ENCODE assay signal across 8 cellular contexts in genomic region chr11:19712281-19713220, GRCh38. TPM values are rescaled to one million over a fixed set of nuclear protein-coding genes. Genes with fewer than 3 reads are reported as not detected.
DNase-seq lines count a peak whose midpoint lies in the region; ATAC-seq and TF ChIP-seq lines count a peak whose summit lies in the region.

Gene NAV2 (plus strand): TSS chr11:19712837. CDS start chr11:19713696, 859 bp downstream.

- H2AFZ ChIP-seq in mesenchymal stem cell (ENCODE audit: low read depth, low read length), result peak within 1 kb of the TSS; percentile 67

- peak within 1 kb of the TSS in 1 of 2 experiments; percentile 34 for H3K4ac ChIP-seq in mesenchymal stem cell (ENCODE audit: low read depth in 1 of 2, low read length in 2 of 2)

- peaks cover 0 to 22% (median 11%) of the 10 kb centered on the region in 7 donors for H3K9me3 Mint-ChIP-seq in CD14-positive monocyte
- no peaks in the 10 kb centered on the region for H3K9me3 Mint-ChIP-seq in activated CD8-positive, alpha-beta memory T cell treated with anti-CD3 and anti-CD28 coated beads, Interleukin-2, amount 10 ng/mL, durations not matched to agents 7 days and 5 days (ENCODE audit: low read depth)

- H3K79me1 ChIP-seq in mesenchymal stem cell (replicated peaks; ENCODE audit: low read length, poor library complexity, severe bottlenecking), result peaks cover 10% of the 10 kb centered on the region

- no peak within 1 kb of the TSS for H3K14ac ChIP-seq in mesenchymal stem cell (ENCODE audit: low read length in 2 of 2)

- H2BK120ac ChIP-seq in mesenchymal stem cell (ENCODE audit: low read depth, low read length), result peak within 1 kb of the TSS; percentile 64

- ATAC-seq in GM19438 (IDR thresholded peaks at IDR 0.05; ENCODE audit: low read depth, unreplicated experiment) (peak; percentile 95), HG03565 (IDR thresholded peaks at IDR 0.05; ENCODE audit: unreplicated experiment) (peak; percentile 99)
- peak; percentile 100 for ATAC-seq in activated CD8-positive, alpha-beta memory T cell treated with anti-CD3 and anti-CD28 coated beads, Interleukin-2, amount 10 ng/mL, durations not matched to agents 7 days and 5 days

- intact Hi-C loops in CD14-positive monocyte (cut with micrococcal nuclease), result no loop called here

- TF ChIP-seq CTCF in CD14-positive monocyte (IDR thresholded peaks at IDR 0.05), result no peak

- no peaks in the 10 kb centered on the region for H3K27me3 ChIP-seq in endocrine pancreas (ENCODE audit: control insufficient read depth, insufficient read depth, low read length)
- no peaks in the 10 kb centered on the region for H3K27me3 ChIP-seq in mesenchymal stem cell (ENCODE audit: control insufficient read depth in 1 of 2, insufficient read depth in 1 of 2, low read length in 2 of 2)

- H2AK5ac ChIP-seq in mesenchymal stem cell (ENCODE audit: low read length, severe bottlenecking), result no peak within 1 kb of the TSS

- peak within 1 kb of the TSS in 1 of 2 experiments; percentile 100 for H3K23ac ChIP-seq in mesenchymal stem cell (ENCODE audit: low read length in 2 of 2)

- under 1% methylated on average over 89 of the region's 91 CpGs for WGBS in mesenchymal stem cell

- peak within 1 kb of the TSS; percentile 25 for H4K91ac ChIP-seq in mesenchymal stem cell (ENCODE audit: low read length)

- H3K9ac ChIP-seq in endocrine pancreas (ENCODE audit: control insufficient read depth, insufficient read depth, low read length) (peak within 1 kb of the TSS; percentile 86), mesenchymal stem cell (ENCODE audit: low read length) (peak within 1 kb of the TSS; percentile 96)

- H3K4me1 ChIP-seq in endocrine pancreas (ENCODE audit: control insufficient read depth, insufficient read depth, low read length), result no peaks in the 10 kb centered on the region
- peaks cover 29% of the 10 kb centered on the region for H3K4me1 ChIP-seq in mesenchymal stem cell (ENCODE audit: control insufficient read depth, insufficient read depth, low read depth, low read length)

- peaks cover 31% of the 10 kb centered on the region for H3K4me1 Mint-ChIP-seq in CD14-positive monocyte
- H3K4me1 Mint-ChIP-seq in activated CD8-positive, alpha-beta memory T cell treated with anti-CD3 and anti-CD28 coated beads, Interleukin-2, amount 10 ng/mL, durations not matched to agents 7 days and 5 days, result peaks cover 23% of the 10 kb centered on the region

- H3K27ac ChIP-seq in mesenchymal stem cell (ENCODE audit: low read length, poor library complexity, severe bottlenecking), result peak within 1 kb of the TSS; percentile 89

- H2BK15ac ChIP-seq in mesenchymal stem cell (ENCODE audit: low read depth, poor library complexity, severe bottlenecking), result peak within 1 kb of the TSS; percentile 49

- peak within 1 kb of the TSS; percentile 78 to 87 for H3K18ac ChIP-seq in mesenchymal stem cell (ENCODE audit: low read depth in 1 of 2, low read length in 2 of 2)

- peak within 1 kb of the TSS; percentile 23 to 42 for H2BK12ac ChIP-seq in mesenchymal stem cell (ENCODE audit: low read length in 2 of 2)

- H4K8ac ChIP-seq in mesenchymal stem cell (ENCODE audit: low read length), result peak within 1 kb of the TSS; percentile 93

- H3K27ac Mint-ChIP-seq in CD14-positive monocyte, result peak within 1 kb of the TSS; percentile 67 to 91 (median 83)
- H3K27ac Mint-ChIP-seq in activated CD8-positive, alpha-beta memory T cell treated with anti-CD3 and anti-CD28 coated beads, Interleukin-2, amount 10 ng/mL, durations not matched to agents 7 days and 5 days, result peak within 1 kb of the TSS; percentile 88

- H3K4me3 ChIP-seq in endocrine pancreas (ENCODE audit: control insufficient read depth, insufficient read depth, low read length), result peak within 1 kb of the TSS; percentile 41
- peak within 1 kb of the TSS; percentile 71 to 93 for H3K4me3 ChIP-seq in mesenchymal stem cell (ENCODE audit: insufficient read depth in 1 of 2, low read depth in 1 of 2, low read length in 2 of 2)

- peak within 1 kb of the TSS; percentile 97 to 98 for H3K4me3 Mint-ChIP-seq in CD14-positive monocyte
- H3K4me3 Mint-ChIP-seq in activated CD8-positive, alpha-beta memory T cell treated with anti-CD3 and anti-CD28 coated beads, Interleukin-2, amount 10 ng/mL, durations not matched to agents 7 days and 5 days, result peak within 1 kb of the TSS; percentile 80

- H3K27me3 Mint-ChIP-seq in CD14-positive monocyte (ENCODE audit: low read depth in 3 of 3), result peaks cover 34 to 54% (median 41%) of the 10 kb centered on the region in 3 donors
- peaks cover 56% of the 10 kb centered on the region for H3K27me3 Mint-ChIP-seq in activated CD8-positive, alpha-beta memory T cell treated with anti-CD3 and anti-CD28 coated beads, Interleukin-2, amount 10 ng/mL, durations not matched to agents 7 days and 5 days

- CTCF ChIA-PET in activated CD8-positive, alpha-beta memory T cell treated with anti-CD3 and anti-CD28 coated beads, Interleukin-2, amount 10 ng/mL, durations not matched to agents 7 days and 5 days (lab: Charles Lee), result interaction anchor here (1.3 kb wide), 1 partner anchor 11 kb away, joined by 4 read pairs; no protein-coding TSS in a partner anchor

- H3K36me3 Mint-ChIP-seq in CD14-positive monocyte, result peaks cover 6 to 7% of the 10 kb centered on the region in 2 donors
- H3K36me3 Mint-ChIP-seq in activated CD8-positive, alpha-beta memory T cell treated with anti-CD3 and anti-CD28 coated beads, Interleukin-2, amount 10 ng/mL, durations not matched to agents 7 days and 5 days, result no peaks in the 10 kb centered on the region

- peak within 1 kb of the TSS; percentile 99 for H3K4me2 ChIP-seq in mesenchymal stem cell (ENCODE audit: low read length, poor library complexity, severe bottlenecking)

- H3K36me3 ChIP-seq in endocrine pancreas (ENCODE audit: control insufficient read depth, insufficient read depth, low read length), result no peaks in the 10 kb centered on the region
- peaks cover 0 to 4% of the 10 kb centered on the region in 2 experiments for H3K36me3 ChIP-seq in mesenchymal stem cell (ENCODE audit: control insufficient read depth in 1 of 2, insufficient read depth in 2 of 2, low read depth in 1 of 2, low read length in 2 of 2)

- no peaks in the 10 kb centered on the region for H3K9me3 ChIP-seq in endocrine pancreas (ENCODE audit: control insufficient read depth, low read length)
- H3K9me3 ChIP-seq in mesenchymal stem cell (ENCODE audit: control insufficient read depth, low read length), result no peaks in the 10 kb centered on the region

- H2BK5ac ChIP-seq in mesenchymal stem cell (ENCODE audit: low read depth, low read length, poor library complexity, severe bottlenecking), result peak within 1 kb of the TSS; percentile 81

- DNase-seq in CD14-positive monocyte (ENCODE audit: low spot score) (peak; percentile 81), NCI-H774 (lab: John Stamatoyannopoulos, UW) (peak; percentile 89), mesenchymal stem cell (peak; percentile 91)
- peak; percentile 85 for DNase-seq in activated CD8-positive, alpha-beta memory T cell treated with anti-CD3 and anti-CD28 coated beads, Interleukin-2, amount 10 ng/mL, durations not matched to agents 7 days and 5 days
- peak; percentile 51 for DNase-seq in stimulated activated CD8-positive, alpha-beta memory T cell treated with anti-CD3 and anti-CD28 coated beads, Interleukin-12 subunit alpha, Interleukin-12 subunit beta, amount 100 ng/mL, for 1 hour (ENCODE audit: low read depth)

RNA-seq across cellular contexts. Expression of gene NAV2, which starts in this region (rescaled TPM):
- polyA plus RNA-seq in CD14-positive monocyte, result not detected
- total RNA-seq in activated CD8-positive, alpha-beta memory T cell treated with anti-CD3 and anti-CD28 coated beads, Interleukin-2, amount 10 ng/mL, durations not matched to agents 7 days and 5 days, result under 1 TPM; 0.26 to 0.67 TPM
- polyA plus RNA-seq in mesenchymal stem cell (2013, experiment 1 of 2), result 3.2 TPM
- 3.0 TPM for polyA plus RNA-seq in mesenchymal stem cell (2013, experiment 2 of 2)

Comparison
In these comparisons a context has a peak if more than half of its experiments do, and no peak if none do; other contexts are left out.
1. Peak in every context shown above with its lines: DNase-seq, ATAC-seq, H3K4me3 ChIP-seq and H3K27ac ChIP-seq.
2. Peak in DNase-seq in CD14-positive monocyte; RNA of the gene not detected or under 1 TPM.
3. Peak in DNase-seq and ATAC-seq in activated CD8-positive, alpha-beta memory T cell treated with anti-CD3 and anti-CD28 coated beads, Interleukin-2, amount 10 ng/mL, durations not matched to agents 7 days and 5 days; RNA of the gene not detected or under 1 TPM.